In genomic region chr15:70522323-70522966, GRCh38 we compare ENCODE assay signal across 24 cellular contexts.
A peak's percentile ranks its signal among the peaks of the same experiment; 100 is the strongest.
DNase-seq lines count a peak whose midpoint lies in the region; ATAC-seq, FAIRE-seq and TF ChIP-seq lines count a peak whose summit lies in the region.
"Had no signal": no experiment of that assay in that cellular context is flagged by ENCODE, and none has a peak within 500 bp of the region (broad histone marks: within the 10 kb centered on the region; RNA-seq: fewer than 3 reads in every experiment).

No MANE protein-coding gene starts in this region.

- H3K4me1 ChIP-seq in A549: peaks cover 18% of the 10 kb centered on the region
- H3K4me1 ChIP-seq in RWPE2 (ENCODE audit: insufficient read depth, poor library complexity, severe bottlenecking): peaks cover 23% of the 10 kb centered on the region
- H3K4me1 ChIP-seq in Karpas-422 (ENCODE audit: low read length): peaks cover 15% of the 10 kb centered on the region

- TF ChIP-seq CTCF in A549 (IDR thresholded peaks at IDR 0.05) (no peak), RWPE2 (IDR thresholded peaks at IDR 0.05; ENCODE audit: poor library complexity, severe bottlenecking) (no peak)

- DNase-seq in activated CD4-positive, alpha-beta memory T cell treated with anti-CD3 and anti-CD28 coated beads, Interleukin-2, amount 10 ng/mL, durations not matched to agents 7 days and 5 days: peak; percentile 5
- DNase-seq in activated CD4-positive, alpha-beta memory T cell treated with anti-CD3 and anti-CD28 coated beads for 36 hours: no peak
- DNase-seq in A549 (ENCODE audit: low read depth in 1 of 2, low spot score in 1 of 2) (no peak), RWPE2 (ENCODE audit: low spot score) (peak; percentile 10), posterior vena cava (ENCODE audit: low spot score) (peak; percentile 5), Karpas-422 (no peak)
- DNase-seq in stimulated activated naive B cell treated with anti-CD40 and anti-IgM and Interleukin-4, amounts not matched to agents 10 μg/mL and 1 μg/mL and 100 μg/mL, for 72 hours: no peak
- DNase-seq: 8988T; Caco-2; CD4-positive, alpha-beta memory T cell; GM23248; H7; IMR-90; NCI-H1048; NCI-H1417 treated with DMSO at 0.1 percent for 48 hours; NCI-H1694 treated with DMSO at 0.1 percent for 48 hours; NCI-H2081; NCI-H2227 treated with DMSO at 0.1 percent for 48 hours; NCI-H526 treated with DMSO at 0.1 percent for 48 hours; PC-9; SHP77 had no signal

- H3K4me3 Mint-ChIP-seq in activated CD4-positive, alpha-beta memory T cell treated with anti-CD3 and anti-CD28 coated beads, Interleukin-2, amount 10 ng/mL, durations not matched to agents 7 days and 5 days: no peak overlapping the region
- H3K4me3 Mint-ChIP-seq in activated CD4-positive, alpha-beta memory T cell treated with anti-CD3 and anti-CD28 coated beads for 36 hours: no peak overlapping the region
- H3K4me3 Mint-ChIP-seq in stimulated activated naive B cell treated with anti-CD40 and anti-IgM and Interleukin-4, amounts not matched to agents 10 μg/mL and 1 μg/mL and 100 μg/mL, for 72 hours: no peak overlapping the region

- FAIRE-seq in A549 (lab: Jason Lieb, UNC): no peak
- FAIRE-seq: G401.6 had no signal

- H3K27ac ChIP-seq in A549 (no peak overlapping the region), RWPE2 (ENCODE audit: poor library complexity, severe bottlenecking) (no peak overlapping the region), Karpas-422 (ENCODE audit: low read length) (no peak overlapping the region)
- H3K27ac ChIP-seq: GM23248, KMS-11, PC-9 had no signal

- no peak for TF ChIP-seq RAD21 in A549 (conservative IDR thresholded peaks at IDR 0.05 in 1 of 2, IDR thresholded peaks at IDR 0.05 in 1 of 2)

- H3K4me2 ChIP-seq in A549 (no peak overlapping the region), Karpas-422 (ENCODE audit: low read depth, low read length, poor library complexity, severe bottlenecking) (no peak overlapping the region)
- H3K4me2 ChIP-seq: KMS-11, PC-9 had no signal

- no peak for ATAC-seq in A549
- ATAC-seq in RWPE2 (ENCODE audit: low read depth): no peak
- ATAC-seq in stimulated activated naive B cell treated with anti-CD40 and anti-IgM and Interleukin-4, amounts not matched to agents 10 μg/mL and 1 μg/mL and 100 μg/mL, for 72 hours (replicated peaks): no peak
- ATAC-seq in HG02610 (IDR thresholded peaks at IDR 0.05; ENCODE audit: unreplicated experiment): no peak

- H3K36me3 ChIP-seq in RWPE2 (ENCODE audit: low read depth) (no peaks in the 10 kb centered on the region), Karpas-422 (ENCODE audit: insufficient read depth, low read length) (no peaks in the 10 kb centered on the region)

- intact Hi-C loops in activated CD4-positive, alpha-beta memory T cell treated with anti-CD3 and anti-CD28 coated beads for 36 hours (cut with micrococcal nuclease): no loop called here
- intact Hi-C loops in posterior vena cava (cut with DNase I): no loop called here

- no peak for TF ChIP-seq POLR2A in A549 (IDR thresholded peaks at IDR 0.05; ENCODE audit: low read length)

- no peak overlapping the region for H3K27ac Mint-ChIP-seq in activated CD4-positive, alpha-beta memory T cell treated with anti-CD3 and anti-CD28 coated beads, Interleukin-2, amount 10 ng/mL, durations not matched to agents 7 days and 5 days
- H3K27ac Mint-ChIP-seq in activated CD4-positive, alpha-beta memory T cell treated with anti-CD3 and anti-CD28 coated beads for 36 hours: no peak overlapping the region
- H3K27ac Mint-ChIP-seq in stimulated activated naive B cell treated with anti-CD40 and anti-IgM and Interleukin-4, amounts not matched to agents 10 μg/mL and 1 μg/mL and 100 μg/mL, for 72 hours: no peak overlapping the region
- H3K27ac Mint-ChIP-seq: CD4-positive, alpha-beta memory T cell had no signal

- H3K4me3 ChIP-seq in A549 (no peak overlapping the region), RWPE2 (ENCODE audit: severe bottlenecking) (no peak overlapping the region), Karpas-422 (ENCODE audit: low read length) (no peak overlapping the region)
- H3K4me3 ChIP-seq: GM23248, PC-9 had no signal

- no peak for TF ChIP-seq EP300 in A549 (IDR thresholded peaks at IDR 0.05)

- H3K4me1 Mint-ChIP-seq in activated CD4-positive, alpha-beta memory T cell treated with anti-CD3 and anti-CD28 coated beads, Interleukin-2, amount 10 ng/mL, durations not matched to agents 7 days and 5 days: peaks cover 9% of the 10 kb centered on the region
- H3K4me1 Mint-ChIP-seq in activated CD4-positive, alpha-beta memory T cell treated with anti-CD3 and anti-CD28 coated beads for 36 hours (ENCODE audit: low read depth): peaks cover 19% of the 10 kb centered on the region
- H3K4me1 Mint-ChIP-seq in stimulated activated naive B cell treated with anti-CD40 and anti-IgM and Interleukin-4, amounts not matched to agents 10 μg/mL and 1 μg/mL and 100 μg/mL, for 72 hours: peaks cover 25 to 26% of the 10 kb centered on the region in 2 donors

- no peaks in the 10 kb centered on the region for H4K20me1 ChIP-seq in Karpas-422 (ENCODE audit: insufficient read depth, low read depth, low read length)

- H2AFZ ChIP-seq in Karpas-422 (ENCODE audit: low read length): no peak overlapping the region
- H2AFZ ChIP-seq: GM23248, PC-9 had no signal

- H3K27me3 Mint-ChIP-seq in activated CD4-positive, alpha-beta memory T cell treated with anti-CD3 and anti-CD28 coated beads, Interleukin-2, amount 10 ng/mL, durations not matched to agents 7 days and 5 days: peaks cover 42% of the 10 kb centered on the region
- no peaks in the 10 kb centered on the region for H3K27me3 Mint-ChIP-seq in activated CD4-positive, alpha-beta memory T cell treated with anti-CD3 and anti-CD28 coated beads for 36 hours
- H3K27me3 Mint-ChIP-seq in stimulated activated naive B cell treated with anti-CD40 and anti-IgM and Interleukin-4, amounts not matched to agents 10 μg/mL and 1 μg/mL and 100 μg/mL, for 72 hours: peaks cover 25 to 39% of the 10 kb centered on the region in 2 donors

- POLR2A ChIA-PET in activated CD4-positive, alpha-beta memory T cell treated with anti-CD3 and anti-CD28 coated beads, Interleukin-2, amount 10 ng/mL, durations not matched to agents 7 days and 5 days (lab: Charles Lee): interaction anchor here (1.0 kb wide), 1 partner anchor 29 kb away, joined by 3 read pairs; no protein-coding TSS in a partner anchor
- POLR2A ChIA-PET in activated CD4-positive, alpha-beta memory T cell treated with anti-CD3 and anti-CD28 coated beads for 36 hours (lab: Charles Lee): no interaction called here
- POLR2A ChIA-PET in A549 (lab: Yijun Ruan, JAX): no interaction called here

- H3K27me3 ChIP-seq in RWPE2 (ENCODE audit: insufficient read depth, poor library complexity, severe bottlenecking) (no peaks in the 10 kb centered on the region), Karpas-422 (ENCODE audit: low read length) (no peaks in the 10 kb centered on the region; the same call in 1 of the 2 replicates)

- no peaks in the 10 kb centered on the region for H3K9me3 ChIP-seq in A549
- no peaks in the 10 kb centered on the region for H3K9me3 ChIP-seq in RWPE2 (ENCODE audit: severe bottlenecking)
- H3K9me3 ChIP-seq in Karpas-422 (ENCODE audit: low read length): no peaks in the 10 kb centered on the region
- H3K9me3 ChIP-seq: Caco-2 had no signal

- no peaks in the 10 kb centered on the region for H3K9me3 Mint-ChIP-seq in activated CD4-positive, alpha-beta memory T cell treated with anti-CD3 and anti-CD28 coated beads, Interleukin-2, amount 10 ng/mL, durations not matched to agents 7 days and 5 days
- no peaks in the 10 kb centered on the region for H3K9me3 Mint-ChIP-seq in activated CD4-positive, alpha-beta memory T cell treated with anti-CD3 and anti-CD28 coated beads for 36 hours
- H3K9me3 Mint-ChIP-seq in stimulated activated naive B cell treated with anti-CD40 and anti-IgM and Interleukin-4, amounts not matched to agents 10 μg/mL and 1 μg/mL and 100 μg/mL, for 72 hours: no peaks in the 10 kb centered on the region
- H3K9me3 Mint-ChIP-seq: CD4-positive, alpha-beta memory T cell had no signal

- WGBS in A549 (ENCODE audit: missing lambda C conversion rate): 83% methylated on average over 5 of the region's 5 CpGs

- H3K79me2 ChIP-seq in Karpas-422 (ENCODE audit: low read length): no peaks in the 10 kb centered on the region

- no peak overlapping the region for H3K9ac ChIP-seq in Karpas-422 (ENCODE audit: low read length)
- H3K9ac ChIP-seq: GM23248, KMS-11 had no signal

- no peaks in the 10 kb centered on the region for H3K9me2 ChIP-seq in Karpas-422 (replicated peaks; ENCODE audit: insufficient read depth, low read length)

- H3K36me3 Mint-ChIP-seq in activated CD4-positive, alpha-beta memory T cell treated with anti-CD3 and anti-CD28 coated beads, Interleukin-2, amount 10 ng/mL, durations not matched to agents 7 days and 5 days (ENCODE audit: low read depth): no peaks in the 10 kb centered on the region
- no peaks in the 10 kb centered on the region for H3K36me3 Mint-ChIP-seq in activated CD4-positive, alpha-beta memory T cell treated with anti-CD3 and anti-CD28 coated beads for 36 hours
- H3K36me3 Mint-ChIP-seq in stimulated activated naive B cell treated with anti-CD40 and anti-IgM and Interleukin-4, amounts not matched to agents 10 μg/mL and 1 μg/mL and 100 μg/mL, for 72 hours: no peaks in the 10 kb centered on the region
- H3K36me3 Mint-ChIP-seq: CD4-positive, alpha-beta memory T cell had no signal

- CTCF ChIA-PET in activated CD4-positive, alpha-beta memory T cell treated with anti-CD3 and anti-CD28 coated beads, Interleukin-2, amount 10 ng/mL, durations not matched to agents 7 days and 5 days (lab: Charles Lee): interaction anchor here (0.6 to 1.0 kb wide), 2 partner anchors 14 to 41 kb away, joined by 4 read pairs; no protein-coding TSS in a partner anchor
- CTCF ChIA-PET in activated CD4-positive, alpha-beta memory T cell treated with anti-CD3 and anti-CD28 coated beads for 36 hours (lab: Charles Lee): interaction anchor here (1.5 kb wide), 1 partner anchor 18 kb away, joined by 3 read pairs; no protein-coding TSS in a partner anchor
- CTCF ChIA-PET in A549 (lab: Yijun Ruan, JAX): interaction anchor here (0.6 to 2.2 kb wide), 8 partner anchors 10 to 1044 kb away, joined by 3 to 16 read pairs (median 4); no protein-coding TSS in a partner anchor

TF ChIP-seq in A549, 52 proteins besides CTCF, POLR2A, EP300 and RAD21:
- TF ChIP-seq PHF8 (IDR thresholded peaks at IDR 0.05; ENCODE audit: borderline replicate concordance, low read depth): no peak
- TF ChIP-seq ZFP36 (IDR thresholded peaks at IDR 0.05; ENCODE audit: borderline replicate concordance, partially characterized antibody): peak; percentile 56

Comparison
In these comparisons a context has a peak if more than half of its experiments do, and no peak if none do; other contexts are left out.
1. DNase-seq: peak in activated CD4-positive, alpha-beta memory T cell treated with anti-CD3 and anti-CD28 coated beads, Interleukin-2, amount 10 ng/mL, durations not matched to agents 7 days and 5 days (single experiment), RWPE2 (single experiment) and posterior vena cava (single experiment); none in activated CD4-positive, alpha-beta memory T cell treated with anti-CD3 and anti-CD28 coated beads for 36 hours (single experiment), A549 (0 of 2), stimulated activated naive B cell treated with anti-CD40 and anti-IgM and Interleukin-4, amounts not matched to agents 10 μg/mL and 1 μg/mL and 100 μg/mL, for 72 hours (single experiment) and Karpas-422 (single experiment).